Comparison of ENCODE assay signal across 13 cellular contexts in the genomic region with DNA sequence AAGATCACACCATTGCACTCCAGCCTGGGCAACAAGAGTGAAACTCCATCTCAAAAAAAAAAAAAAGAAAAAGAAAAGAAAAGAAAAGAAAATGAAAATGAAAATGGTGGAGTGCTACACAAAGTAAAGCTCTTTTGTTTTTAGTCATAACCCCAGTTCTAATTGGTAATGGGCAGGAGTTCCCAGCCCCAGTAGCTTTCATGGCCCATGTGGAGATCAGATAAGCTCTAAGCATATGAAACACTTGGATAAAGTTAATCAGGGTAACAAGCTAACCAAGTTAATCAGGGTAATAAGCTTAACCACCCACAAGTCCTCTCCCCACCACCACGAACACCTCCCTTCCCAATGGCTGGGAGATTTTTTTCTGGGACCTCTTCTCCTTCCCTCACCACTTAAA.
A peak's percentile ranks its signal among the peaks of the same experiment; 100 is the strongest.
DNase-seq lines count a peak whose midpoint lies in the region; ATAC-seq and TF ChIP-seq lines count a peak whose summit lies in the region.
"Had no signal": no experiment of that assay in that cellular context is flagged by ENCODE, and none has a peak within 500 bp of the region (broad histone marks: within the 10 kb centered on the region; RNA-seq: fewer than 3 reads in every experiment).

No MANE protein-coding gene starts in this region.

- H2AFZ ChIP-seq in MM.1S (ENCODE audit: low read length) (no peak overlapping the region), hepatocyte (no peak overlapping the region)

- 83% methylated on average over 1 of the region's 1 CpG for WGBS in prostate gland
- 100% methylated on average over 1 of the region's 1 CpG for WGBS in hepatocyte (ENCODE audit: low lambda C conversion rate, missing lambda C conversion rate)

- no peak for TF ChIP-seq CTCF in MM.1S (IDR thresholded peaks at IDR 0.05; ENCODE audit: low read length)
- TF ChIP-seq CTCF in prostate gland (IDR thresholded peaks at IDR 0.05) = no peak
- no peak for TF ChIP-seq CTCF in hepatocyte (IDR thresholded peaks at IDR 0.05; ENCODE audit: poor library complexity)

- intact Hi-C loops in prostate gland (cut with DNase I) = no loop called here

- H3K36me3 ChIP-seq in MM.1S (replicated peaks; ENCODE audit: insufficient read depth, low read length) (no peaks in the 10 kb centered on the region), prostate gland (no peaks in the 10 kb centered on the region), hepatocyte (replicated peaks; ENCODE audit: insufficient read depth, low read depth) (no peaks in the 10 kb centered on the region)
- H3K36me3 ChIP-seq: heart left ventricle had no signal

- H3K27ac ChIP-seq in MM.1S (ENCODE audit: low read length) = no peak overlapping the region
- H3K27ac ChIP-seq in prostate gland = no peak overlapping the region
- H3K27ac ChIP-seq in hepatocyte = no peak overlapping the region
- H3K27ac ChIP-seq: dorsolateral prefrontal cortex, heart left ventricle had no signal

- H3K79me2 ChIP-seq in MM.1S (ENCODE audit: low read length) (no peaks in the 10 kb centered on the region), hepatocyte (no peaks in the 10 kb centered on the region)

- peak; percentile 21 for DNase-seq in MM.1S
- no peak for DNase-seq in prostate gland (ENCODE audit: low spot score)
- no peak for DNase-seq in hepatocyte (ENCODE audit: low spot score)
- DNase-seq in ureter (ENCODE audit: low spot score) = no peak
- no peak for DNase-seq in NCI-H510A treated with DMSO at 0.1 percent for 48 hours (lab: John Stamatoyannopoulos, UW)
- DNase-seq: activated naive CD4-positive, alpha-beta T cell treated with anti-CD3 and anti-CD28 coated beads for 36 hours; Caco-2; dorsolateral prefrontal cortex; heart left ventricle; stimulated activated CD8-positive, alpha-beta memory T cell treated with anti-CD3 and anti-CD28 coated beads, Interleukin-4, amount 100 ng/mL, for 48 hours had no signal

- H3K4me3 ChIP-seq in MM.1S (ENCODE audit: low read length) (no peak overlapping the region), prostate gland (no peak overlapping the region), hepatocyte (no peak overlapping the region)
- H3K4me3 ChIP-seq: dorsolateral prefrontal cortex, heart left ventricle had no signal

- TF ChIP-seq POLR2A in GM18505 (IDR thresholded peaks at IDR 0.05; ENCODE audit: borderline replicate concordance, extremely low read depth, insufficient read depth, insufficient read length) (no peak), prostate gland (IDR thresholded peaks at IDR 0.05) (no peak)

- H3K9ac ChIP-seq in MM.1S (ENCODE audit: low read length) = no peak overlapping the region

- peak; percentile 65 for ATAC-seq in GM18505 (IDR thresholded peaks at IDR 0.05; ENCODE audit: unreplicated experiment)
- ATAC-seq in GM19397 (IDR thresholded peaks at IDR 0.05; ENCODE audit: unreplicated experiment) = peak; percentile 64
- peak; percentile 69 for ATAC-seq in HG02938 (IDR thresholded peaks at IDR 0.05; ENCODE audit: unreplicated experiment)
- ATAC-seq: heart left ventricle had no signal

- H3K4me2 ChIP-seq in MM.1S (ENCODE audit: low read depth, low read length) = 0 out of 2 replicates have a peak overlapping the region, but pooled peaks have one; percentile 14
- no peak overlapping the region for H3K4me2 ChIP-seq in hepatocyte

- H3K9me2 ChIP-seq in MM.1S (replicated peaks; ENCODE audit: insufficient read depth, low read length) (no peaks in the 10 kb centered on the region), hepatocyte (replicated peaks; ENCODE audit: insufficient read depth) (no peaks in the 10 kb centered on the region)

- H3K27me3 ChIP-seq in MM.1S (replicated peaks; ENCODE audit: insufficient read depth, low read length) (no peaks in the 10 kb centered on the region), prostate gland (replicated peaks; ENCODE audit: insufficient read depth) (no peaks in the 10 kb centered on the region), hepatocyte (no peaks in the 10 kb centered on the region)
- H3K27me3 ChIP-seq: heart left ventricle had no signal

- no peaks in the 10 kb centered on the region for H3K9me3 ChIP-seq in MM.1S (replicated peaks; ENCODE audit: insufficient read depth, low read length)
- no peaks in the 10 kb centered on the region for H3K9me3 ChIP-seq in prostate gland
- no peaks in the 10 kb centered on the region for H3K9me3 ChIP-seq in hepatocyte (ENCODE audit: low read depth)
- H3K9me3 ChIP-seq: Caco-2, heart left ventricle had no signal

- H3K4me1 ChIP-seq in MM.1S (ENCODE audit: low read length) = peaks cover 19% of the 10 kb centered on the region
- no peaks in the 10 kb centered on the region for H3K4me1 ChIP-seq in prostate gland (replicated peaks)
- peaks cover 11% of the 10 kb centered on the region for H3K4me1 ChIP-seq in hepatocyte (ENCODE audit: insufficient read depth)

- H4K20me1 ChIP-seq in MM.1S (ENCODE audit: insufficient read depth, low read length) (no peaks in the 10 kb centered on the region), hepatocyte (ENCODE audit: insufficient read depth, poor library complexity, severe bottlenecking) (no peaks in the 10 kb centered on the region)

- H3F3A ChIP-seq in MM.1S (ENCODE audit: insufficient read depth, low read length) = no peaks in the 10 kb centered on the region
